8 cellular contexts compared by ENCODE assay signal in the genomic region with DNA sequence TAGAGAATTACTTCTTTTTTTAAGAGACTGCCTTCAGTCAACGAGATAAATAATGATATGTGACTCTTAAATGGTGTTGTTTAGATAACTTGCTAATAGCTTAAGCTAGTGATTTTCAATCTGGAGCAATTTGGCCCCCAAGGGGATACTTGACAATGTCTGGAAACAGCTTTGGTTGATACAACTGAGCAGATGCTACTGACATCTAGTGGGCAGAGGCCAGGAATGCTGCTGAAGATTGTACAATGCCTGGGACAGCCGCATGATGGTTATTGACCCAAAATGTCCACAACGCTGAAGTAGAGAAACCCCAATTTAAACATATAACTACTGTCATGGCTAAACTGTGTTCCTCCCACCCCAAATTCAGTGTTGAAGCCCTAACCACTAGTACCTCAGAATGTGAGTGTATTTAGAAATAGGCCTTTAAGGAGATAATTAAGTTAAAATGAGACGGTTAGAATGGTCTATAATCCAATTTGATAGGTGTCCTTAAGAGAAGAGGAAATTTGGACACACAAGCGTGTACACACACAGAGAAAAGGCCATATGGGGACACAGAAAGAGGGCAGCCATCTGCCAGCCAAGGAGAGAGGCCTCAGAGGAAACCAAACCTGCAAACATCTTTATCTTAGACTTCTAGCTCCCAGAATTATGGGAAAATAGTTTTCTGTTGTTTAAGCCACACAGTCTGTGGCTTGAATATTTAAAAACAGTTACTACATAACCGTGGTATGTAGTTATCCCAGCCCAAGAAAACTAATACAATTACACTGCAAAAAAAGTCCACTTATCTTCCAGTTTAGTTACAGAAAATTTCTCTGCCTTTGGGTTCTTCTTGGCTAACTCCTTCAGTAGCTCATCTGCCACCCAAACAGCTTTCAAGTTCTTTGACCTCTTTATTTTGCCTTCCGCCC. TPM values are rescaled to one million over a fixed set of nuclear protein-coding genes. Genes with fewer than 3 reads are reported as not detected.
DNase-seq lines count a peak whose midpoint lies in the region; ATAC-seq and TF ChIP-seq lines count a peak whose summit lies in the region.

No MANE protein-coding gene starts in this region.

- intact Hi-C loops in PC-3 (cut with micrococcal nuclease): loop anchor here (1.0 kb wide), 1 partner anchor 148 kb away; the partner anchor contains the start of gene DOP1A
- intact Hi-C loops in activated T-helper 1 cell treated with anti-CD3 and anti-CD28 coated beads, Interleukin-12 subunit alpha, Interleukin-12 subunit beta, Interleukin-2, Interleukin-4 antibody, amounts not matched to agents 30 ng/mL and 10 ng/mL and 1 ng/mL, durations not matched to agents 14 hours and 24 hours and 36 hours (cut with micrococcal nuclease): loop anchor here (1.0 kb wide), 3 partner anchors 22 to 945 kb away; partner anchors contain the start of genes DOP1A, PGM3 and RWDD2A

- peak; percentile 99 for ATAC-seq in GM21825 (IDR thresholded peaks at IDR 0.05; ENCODE audit: unreplicated experiment)
- ATAC-seq in PC-3: peak; percentile 72; the same call in 1 of the 2 replicates
- peak; percentile 95 for ATAC-seq in foreskin keratinocyte

- TF ChIP-seq CTCF in KMS-11 (conservative IDR thresholded peaks at IDR 0.05; ENCODE audit: low read depth, low read length) (peak; percentile 49), PC-3 (conservative IDR thresholded peaks at IDR 0.05; ENCODE audit: low read depth, low read length) (peak; percentile 77), foreskin keratinocyte (conservative IDR thresholded peaks at IDR 0.05) (peak; percentile 82), osteocyte (IDR thresholded peaks at IDR 0.05) (peak; percentile 92)

- H3K4me1 ChIP-seq in KMS-11 (ENCODE audit: low read depth, poor library complexity, severe bottlenecking): no peaks in the 10 kb centered on the region
- no peaks in the 10 kb centered on the region for H3K4me1 ChIP-seq in PC-3 (ENCODE audit: insufficient read depth, low read length)
- no peaks in the 10 kb centered on the region for H3K4me1 ChIP-seq in foreskin keratinocyte

- H3K4me3 Mint-ChIP-seq in activated T-helper 1 cell treated with anti-CD3 and anti-CD28 coated beads, Interleukin-12 subunit alpha, Interleukin-12 subunit beta, Interleukin-2, Interleukin-4 antibody, amounts not matched to agents 30 ng/mL and 10 ng/mL and 1 ng/mL, durations not matched to agents 14 hours and 24 hours and 36 hours: no peak overlapping the region
- no peak overlapping the region for H3K4me3 Mint-ChIP-seq in osteocyte (ENCODE audit: unreplicated experiment)

- H4K20me1 ChIP-seq in KMS-11 (ENCODE audit: insufficient read depth) (no peaks in the 10 kb centered on the region), PC-3 (ENCODE audit: low read length) (no peaks in the 10 kb centered on the region)

- H3K9me3 ChIP-seq in PC-3 (ENCODE audit: low read length): no peaks in the 10 kb centered on the region

- peaks cover 19% of the 10 kb centered on the region for H3K27me3 Mint-ChIP-seq in activated T-helper 1 cell treated with anti-CD3 and anti-CD28 coated beads, Interleukin-12 subunit alpha, Interleukin-12 subunit beta, Interleukin-2, Interleukin-4 antibody, amounts not matched to agents 30 ng/mL and 10 ng/mL and 1 ng/mL, durations not matched to agents 14 hours and 24 hours and 36 hours (ENCODE audit: insufficient read depth)
- H3K27me3 Mint-ChIP-seq in osteocyte (ENCODE audit: unreplicated experiment): no peaks in the 10 kb centered on the region

- CTCF ChIA-PET in PC-3 (lab: Charles Lee): interaction anchor here (0.5 to 2.6 kb wide), 4 partner anchors 15 to 149 kb away, joined by 3 to 25 read pairs (median 3); partner anchors contain the start of genes DOP1A and UBE3D

- no peak overlapping the region for H3K27ac ChIP-seq in KMS-11
- no peak overlapping the region for H3K27ac ChIP-seq in PC-3 (ENCODE audit: low read length)
- H3K27ac ChIP-seq in foreskin keratinocyte: no peak overlapping the region

- no peaks in the 10 kb centered on the region for H3K4me1 Mint-ChIP-seq in activated T-helper 1 cell treated with anti-CD3 and anti-CD28 coated beads, Interleukin-12 subunit alpha, Interleukin-12 subunit beta, Interleukin-2, Interleukin-4 antibody, amounts not matched to agents 30 ng/mL and 10 ng/mL and 1 ng/mL, durations not matched to agents 14 hours and 24 hours and 36 hours (ENCODE audit: low read depth)
- H3K4me1 Mint-ChIP-seq in osteocyte (ENCODE audit: unreplicated experiment): peaks cover 8% of the 10 kb centered on the region

- H3K36me3 Mint-ChIP-seq in activated T-helper 1 cell treated with anti-CD3 and anti-CD28 coated beads, Interleukin-12 subunit alpha, Interleukin-12 subunit beta, Interleukin-2, Interleukin-4 antibody, amounts not matched to agents 30 ng/mL and 10 ng/mL and 1 ng/mL, durations not matched to agents 14 hours and 24 hours and 36 hours (ENCODE audit: low read depth): no peaks in the 10 kb centered on the region
- peaks cover 13% of the 10 kb centered on the region for H3K36me3 Mint-ChIP-seq in osteocyte (ENCODE audit: unreplicated experiment)

- H3F3A ChIP-seq in PC-3 (ENCODE audit: low read length, unreplicated experiment): no peaks in the 10 kb centered on the region

- no peaks in the 10 kb centered on the region for H3K9me3 Mint-ChIP-seq in activated T-helper 1 cell treated with anti-CD3 and anti-CD28 coated beads, Interleukin-12 subunit alpha, Interleukin-12 subunit beta, Interleukin-2, Interleukin-4 antibody, amounts not matched to agents 30 ng/mL and 10 ng/mL and 1 ng/mL, durations not matched to agents 14 hours and 24 hours and 36 hours
- no peaks in the 10 kb centered on the region for H3K9me3 Mint-ChIP-seq in osteocyte (ENCODE audit: unreplicated experiment)

- H3K4me3 ChIP-seq in KMS-11 (IDR thresholded peaks at IDR 0.05; ENCODE audit: insufficient read depth, low read depth, low read length): no peak overlapping the region
- H3K4me3 ChIP-seq in PC-3 (ENCODE audit: low read length): no peak overlapping the region

- no peak overlapping the region for H3K9ac ChIP-seq in KMS-11
- H3K9ac ChIP-seq in PC-3 (ENCODE audit: low read length): no peak overlapping the region

- BruUV-seq in PC-3 (replicated peaks; lab: Mats Ljungman, UMichigan): no TSS peak

- H3K36me3 ChIP-seq in KMS-11 (ENCODE audit: insufficient read depth) (no peaks in the 10 kb centered on the region), PC-3 (ENCODE audit: low read depth, low read length) (peaks cover 23% of the 10 kb centered on the region)

- POLR2A ChIA-PET in PC-3 (lab: Charles Lee; ENCODE audit: unreplicated experiment): no interaction called here

- no peak overlapping the region for H3K27ac Mint-ChIP-seq in activated T-helper 1 cell treated with anti-CD3 and anti-CD28 coated beads, Interleukin-12 subunit alpha, Interleukin-12 subunit beta, Interleukin-2, Interleukin-4 antibody, amounts not matched to agents 30 ng/mL and 10 ng/mL and 1 ng/mL, durations not matched to agents 14 hours and 24 hours and 36 hours
- H3K27ac Mint-ChIP-seq in osteocyte (ENCODE audit: unreplicated experiment): peak overlapping the region; percentile 66

- H3K27me3 ChIP-seq in KMS-11 (ENCODE audit: insufficient read depth, low read depth) (no peaks in the 10 kb centered on the region), PC-3 (ENCODE audit: low read length) (no peaks in the 10 kb centered on the region), foreskin keratinocyte (no peaks in the 10 kb centered on the region)

- DNase-seq in GM04504 (ENCODE audit: low read depth): peak; percentile 50
- DNase-seq in PC-3: peak; percentile 53
- peak; percentile 40 for DNase-seq in activated T-helper 1 cell treated with anti-CD3 and anti-CD28 coated beads, Interleukin-12 subunit alpha, Interleukin-12 subunit beta, Interleukin-2, Interleukin-4 antibody, amounts not matched to agents 30 ng/mL and 10 ng/mL and 1 ng/mL, durations not matched to agents 14 hours and 24 hours and 36 hours (ENCODE audit: low spot score)
- peak in 1 of 2 donors; percentile 48 for DNase-seq in foreskin keratinocyte
- no peak for DNase-seq in osteocyte (ENCODE audit: extremely low spot score, unreplicated experiment)
- no peak for DNase-seq in cortex of kidney (lab: John Stamatoyannopoulos, UW)

- H3K4me2 ChIP-seq in KMS-11: no peak overlapping the region
- H3K4me2 ChIP-seq in PC-3 (ENCODE audit: low read length): no peak overlapping the region

- H3K9me2 ChIP-seq in PC-3 (replicated peaks; ENCODE audit: low read length): no peaks in the 10 kb centered on the region

- H2AFZ ChIP-seq in KMS-11 (ENCODE audit: low read depth) (no peak overlapping the region), PC-3 (ENCODE audit: low read length) (no peak overlapping the region)

- H3K79me2 ChIP-seq in KMS-11 (ENCODE audit: insufficient read depth, low read depth) (no peaks in the 10 kb centered on the region), PC-3 (ENCODE audit: low read length) (no peaks in the 10 kb centered on the region)

RNA-seq across cellular contexts. Expression of gene RWDD2A, which starts 22.2 kb away (rescaled TPM):
- total RNA-seq in PC-3 (2014; rRNA removed): 0.63 and 1.3 TPM in 2 replicates
- total RNA-seq in activated T-helper 1 cell treated with anti-CD3 and anti-CD28 coated beads, Interleukin-12 subunit alpha, Interleukin-12 subunit beta, Interleukin-2, Interleukin-4 antibody, amounts not matched to agents 30 ng/mL and 10 ng/mL and 1 ng/mL, durations not matched to agents 14 hours and 24 hours and 36 hours: 0.98 and 1.3 TPM in 2 replicates
- 1.1 TPM in 2 replicates for total RNA-seq in foreskin keratinocyte
- polyA plus RNA-seq in foreskin keratinocyte: 0.91 and 0.94 TPM in 2 replicates
- total RNA-seq in osteocyte: 7.0 and 8.2 TPM in 2 replicates

RNA-seq across cellular contexts. Expression of gene PGM3, which starts 22.3 kb away (rescaled TPM):
- total RNA-seq in PC-3 (2014; rRNA removed) (17.0 and 25.2 TPM in 2 replicates), foreskin keratinocyte (32.3 and 40.6 TPM in 2 replicates), osteocyte (74.6 and 81.1 TPM in 2 replicates)
- 24.8 and 25.4 TPM in 2 replicates for total RNA-seq in activated T-helper 1 cell treated with anti-CD3 and anti-CD28 coated beads, Interleukin-12 subunit alpha, Interleukin-12 subunit beta, Interleukin-2, Interleukin-4 antibody, amounts not matched to agents 30 ng/mL and 10 ng/mL and 1 ng/mL, durations not matched to agents 14 hours and 24 hours and 36 hours
- 17.5 and 18.7 TPM in 2 replicates for polyA plus RNA-seq in foreskin keratinocyte

Comparison
In these comparisons a context has a peak if more than half of its experiments do, and no peak if none do; other contexts are left out.
1. DNase-seq: peak in GM04504 (single experiment), PC-3 (single experiment) and activated T-helper 1 cell treated with anti-CD3 and anti-CD28 coated beads, Interleukin-12 subunit alpha, Interleukin-12 subunit beta, Interleukin-2, Interleukin-4 antibody, amounts not matched to agents 30 ng/mL and 10 ng/mL and 1 ng/mL, durations not matched to agents 14 hours and 24 hours and 36 hours (single experiment); none in osteocyte (single experiment) and cortex of kidney (single experiment).
2. Peak in every context shown above with its lines, with median percentiles within 50 percentile points of each other: ATAC-seq and CTCF ChIP-seq.